In genomic region chr20:38447251-38447661, GRCh38 we compare ENCODE assay signal across 2 cellular contexts.
A peak's percentile ranks its signal among the peaks of the same experiment; 100 is the strongest.
TF ChIP-seq lines count a peak whose summit lies in the region.

No MANE protein-coding gene starts in this region.

TF ChIP-seq in K562, 482 proteins besides CTCF, POLR2A, EP300 and RAD21 (continues in another document):
- no peak for TF ChIP-seq BDP1 (IDR thresholded peaks at IDR 0.05; ENCODE audit: insufficient read depth, insufficient read length)
- no peak for TF ChIP-seq NEUROD1 (IDR thresholded peaks at IDR 0.05; ENCODE audit: borderline replicate concordance, low read depth, low read length, partially characterized antibody)
- peak in 1 of 3 experiments; percentile 81 for TF ChIP-seq YY1 (IDR thresholded peaks at IDR 0.05; ENCODE audit: borderline replicate concordance in 1 of 3, control insufficient read depth in 1 of 3, extremely low read depth in 1 of 3, insufficient read depth in 3 of 3, insufficient read length in 1 of 3, insufficient replicate concordance in 2 of 3, low read depth in 1 of 3, low read length in 2 of 3)
- no peak for TF ChIP-seq RERE (CRISPR knock-in tag; IDR thresholded peaks at IDR 0.05; ENCODE audit: borderline replicate concordance)
- no peak for TF ChIP-seq XRCC4 (IDR thresholded peaks at IDR 0.05; ENCODE audit: extremely low read depth, insufficient read depth, insufficient read length)
- no peak for TF ChIP-seq PHF21A (IDR thresholded peaks at IDR 0.05; ENCODE audit: borderline replicate concordance, low read depth)

TF ChIP-seq in liver, 16 proteins besides CTCF, POLR2A, EP300 and RAD21:
- TF ChIP-seq ATF3 (IDR thresholded peaks at IDR 0.05) (no peak), GABPA (IDR thresholded peaks at IDR 0.05 in 1 of 2, conservative IDR thresholded peaks at IDR 0.05 in 1 of 2) (no peak)
- TF ChIP-seq, protein P1, sequence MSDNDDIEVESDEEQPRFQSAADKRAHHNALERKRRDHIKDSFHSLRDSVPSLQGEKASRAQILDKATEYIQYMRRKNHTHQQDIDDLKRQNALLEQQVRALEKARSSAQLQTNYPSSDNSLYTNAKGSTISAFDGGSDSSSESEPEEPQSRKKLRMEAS (IDR thresholded peaks at IDR 0.05), result no peak
